18 cellular contexts compared by ENCODE assay signal in genomic region chr13:76286178-76286577, GRCh38.
DNase-seq lines count a peak whose midpoint lies in the region; ATAC-seq and TF ChIP-seq lines count a peak whose summit lies in the region.
"Had no signal": no experiment of that assay in that cellular context is flagged by ENCODE, and none has a peak within 500 bp of the region (broad histone marks: within the 10 kb centered on the region; RNA-seq: fewer than 3 reads in every experiment).

No MANE protein-coding gene starts in this region.

- H3K4me3 ChIP-seq in brain microvascular endothelial cell (ENCODE audit: low read depth, low read length) (no peak overlapping the region), testis (no peak overlapping the region)
- H3K4me3 ChIP-seq: K562 had no signal

- H3K9me3 ChIP-seq in testis: no peaks in the 10 kb centered on the region

- in situ Hi-C loops in brain microvascular endothelial cell (cut with HindIII; ENCODE audit: low pct_ligation_motif_present, low sequenced_read_pairs): no loop called here

- no peak for ATAC-seq in GM18867 (IDR thresholded peaks at IDR 0.05; ENCODE audit: unreplicated experiment)
- ATAC-seq: esophagus mucosa, K562, left colon had no signal

- intact Hi-C loops in testis (cut with DNase I; ENCODE audit: low total_unique reads): no loop called here

- H3K27me3 ChIP-seq in brain microvascular endothelial cell (replicated peaks) (no peaks in the 10 kb centered on the region), testis (no peaks in the 10 kb centered on the region)

- no peaks in the 10 kb centered on the region for H3K36me3 ChIP-seq in brain microvascular endothelial cell (replicated peaks)
- no peaks in the 10 kb centered on the region for H3K36me3 ChIP-seq in testis (ENCODE audit: low read depth, missing control alignments)

- TF ChIP-seq POLR2A in testis (IDR thresholded peaks at IDR 0.05): no peak

- TF ChIP-seq CTCF in brain microvascular endothelial cell (IDR thresholded peaks at IDR 0.05; ENCODE audit: low read depth, low read length, missing control alignments) (no peak), testis (IDR thresholded peaks at IDR 0.05) (no peak)

- WGBS in testis, 2 donors: 45 to 56% methylated on average over 4 of the region's 4 CpGs

- peak overlapping the region; percentile 50 for H3K27ac ChIP-seq in brain microvascular endothelial cell
- H3K27ac ChIP-seq in testis: peak overlapping the region in 1 of 2 donors; percentile 54

- DNase-seq in GM04504 (ENCODE audit: low read depth) (peak; percentile 19), brain microvascular endothelial cell (peak; percentile 62), iris pigment epithelial cell (ENCODE audit: low read depth) (peak; percentile 80), testis (peak; percentile 18), NCI-H187 (lab: John Stamatoyannopoulos, UW) (no peak), GM19238 (ENCODE audit: insufficient read length, low spot score) (no peak), mucosa of gallbladder (ENCODE audit: low spot score) (no peak)
- DNase-seq: activated CD4-positive, CD25-positive, alpha-beta regulatory T cell treated with anti-CD3 and anti-CD28 coated beads, Interleukin-2, amount 50 U/mL, for 72 hours; amniotic stem cell; DMS53; left colon; NCI-H1092; NCI-H2171 treated with DMSO at 0.1 percent for 48 hours; NCI-H774; small intestine had no signal

- no peaks in the 10 kb centered on the region for H3K4me1 ChIP-seq in testis

Comparison
In these comparisons a context has a peak if more than half of its experiments do, and no peak if none do; other contexts are left out.
1. DNase-seq: peak in GM04504 (single experiment), brain microvascular endothelial cell (single experiment), iris pigment epithelial cell (single experiment) and testis (single experiment); none in NCI-H187 (0 of 2), GM19238 (single experiment) and mucosa of gallbladder (single experiment).